In genomic region chr6:30651143-30651542, GRCh38 we compare ENCODE assay signal across 1 cellular context.
TF ChIP-seq lines count a peak whose summit lies in the region.

No MANE protein-coding gene starts in this region.

TF ChIP-seq in SK-N-SH, 30 proteins besides CTCF, POLR2A, EP300 and RAD21 (continued from another document):
- TF ChIP-seq RCOR1 (IDR thresholded peaks at IDR 0.05; ENCODE audit: low read length) (no peak), CHD2 (IDR thresholded peaks at IDR 0.05; ENCODE audit: low read length, partially characterized antibody) (no peak), RXRA (IDR thresholded peaks at IDR 0.05; ENCODE audit: borderline replicate concordance, low read depth) (no peak), GATA2 (CRISPR knock-in tag; IDR thresholded peaks at IDR 0.05) (no peak), REST (IDR thresholded peaks at IDR 0.05; ENCODE audit: low read depth, low read length) (no peak), YY1 (IDR thresholded peaks at IDR 0.05; ENCODE audit: low read depth) (no peak), MAX (IDR thresholded peaks at IDR 0.05; ENCODE audit: low read depth) (no peak)
